ENCODE assay signal across 8 cellular contexts in the genomic region with DNA sequence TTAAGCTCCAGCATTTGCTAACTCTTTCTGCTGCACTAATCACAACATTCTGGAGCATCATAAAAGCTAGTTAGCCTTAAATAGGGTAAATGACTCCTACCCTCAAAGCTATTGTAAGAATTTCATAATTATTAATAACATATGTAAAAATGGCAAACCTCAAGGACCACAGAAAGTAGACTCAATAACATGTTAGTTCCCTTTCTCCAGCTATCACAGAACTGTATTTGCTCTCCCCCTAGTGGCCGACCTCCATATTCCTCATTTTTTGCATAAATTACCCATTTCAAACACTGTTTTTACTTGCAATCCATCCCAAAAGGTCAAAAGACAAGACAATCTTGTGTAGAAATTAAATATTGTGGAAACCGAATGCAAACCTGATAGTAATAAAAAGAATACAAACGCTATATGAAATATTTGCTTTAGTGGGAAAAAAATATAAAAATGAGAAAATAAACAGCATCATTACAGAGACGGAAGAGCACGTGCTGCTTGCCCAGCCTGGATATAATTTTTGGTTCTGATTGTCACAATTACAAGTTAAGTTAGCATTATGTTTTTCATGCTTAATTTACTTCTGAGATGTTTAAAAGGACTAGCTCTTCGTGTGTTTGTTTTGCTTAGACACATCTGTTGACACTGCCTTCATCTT.
DNase-seq lines count a peak whose midpoint lies in the region; ATAC-seq and TF ChIP-seq lines count a peak whose summit lies in the region.

No MANE protein-coding gene starts in this region.

- H3K9me3 Mint-ChIP-seq in stimulated activated effector memory CD8-positive, alpha-beta T cell treated with anti-CD3 and anti-CD28 coated beads, Interleukin-12 subunit alpha, Interleukin-12 subunit beta, amount 100 ng/mL, for 72 hours: peaks cover 7% of the 10 kb centered on the region
- H3K9me3 Mint-ChIP-seq in CD8-positive, alpha-beta memory T cell: peaks cover 0 to 13% (median 2%) of the 10 kb centered on the region in 5 donors

- CTCF ChIA-PET in CD8-positive, alpha-beta memory T cell (lab: Charles Lee): no interaction called here

- in situ Hi-C loops in astrocyte of the cerebellum (cut with HindIII; ENCODE audit: low sequenced_read_pairs): no loop called here

- POLR2A ChIA-PET in CD8-positive, alpha-beta memory T cell (lab: Charles Lee): no interaction called here

- H3K27ac Mint-ChIP-seq in stimulated activated effector memory CD8-positive, alpha-beta T cell treated with anti-CD3 and anti-CD28 coated beads, Interleukin-12 subunit alpha, Interleukin-12 subunit beta, amount 100 ng/mL, for 72 hours: no peak overlapping the region
- H3K27ac Mint-ChIP-seq in CD8-positive, alpha-beta memory T cell: no peak overlapping the region

- no peaks in the 10 kb centered on the region for H3K36me3 ChIP-seq in CD8-positive, alpha-beta memory T cell (ENCODE audit: insufficient read depth, low read length)

- no peak overlapping the region for H3K4me3 Mint-ChIP-seq in stimulated activated effector memory CD8-positive, alpha-beta T cell treated with anti-CD3 and anti-CD28 coated beads, Interleukin-12 subunit alpha, Interleukin-12 subunit beta, amount 100 ng/mL, for 72 hours
- H3K4me3 Mint-ChIP-seq in CD8-positive, alpha-beta memory T cell: no peak overlapping the region

- no peaks in the 10 kb centered on the region for H3K4me1 ChIP-seq in CD8-positive, alpha-beta memory T cell (ENCODE audit: insufficient read depth, low read length)

- peak; percentile 84 for TF ChIP-seq CTCF in astrocyte of the cerebellum (IDR thresholded peaks at IDR 0.05; ENCODE audit: low read depth, low read length, missing control alignments)

- H3K27me3 ChIP-seq in CD8-positive, alpha-beta memory T cell (ENCODE audit: insufficient read depth, low read length, poor library complexity, severe bottlenecking): no peaks in the 10 kb centered on the region

- DNase-seq in DMS53 treated with DMSO at 0.1 percent for 48 hours (lab: John Stamatoyannopoulos, UW; ENCODE audit: unreplicated experiment) (peak; percentile 74), NCI-H2227 treated with DMSO at 0.1 percent for 48 hours (lab: John Stamatoyannopoulos, UW) (peak; percentile 19), astrocyte of the cerebellum (ENCODE audit: low read depth) (peak; percentile 49), kidney tubule cell (ENCODE audit: low spot score) (peak; percentile 41)
- no peak for DNase-seq in stimulated activated effector memory CD8-positive, alpha-beta T cell treated with anti-CD3 and anti-CD28 coated beads, Interleukin-12 subunit alpha, Interleukin-12 subunit beta, amount 100 ng/mL, for 72 hours (ENCODE audit: low spot score in 2 of 2)
- no peak for DNase-seq in CD8-positive, alpha-beta memory T cell

- H3K36me3 Mint-ChIP-seq in stimulated activated effector memory CD8-positive, alpha-beta T cell treated with anti-CD3 and anti-CD28 coated beads, Interleukin-12 subunit alpha, Interleukin-12 subunit beta, amount 100 ng/mL, for 72 hours: no peaks in the 10 kb centered on the region
- no peaks in the 10 kb centered on the region for H3K36me3 Mint-ChIP-seq in CD8-positive, alpha-beta memory T cell

- no peak overlapping the region for H3K4me3 ChIP-seq in astrocyte of the cerebellum (ENCODE audit: low read depth, low read length)
- no peak overlapping the region for H3K4me3 ChIP-seq in CD8-positive, alpha-beta memory T cell (ENCODE audit: low read length)

- no peak overlapping the region for H3K27ac ChIP-seq in CD8-positive, alpha-beta memory T cell (ENCODE audit: low read depth, low read length)

- H3K4me1 Mint-ChIP-seq in stimulated activated effector memory CD8-positive, alpha-beta T cell treated with anti-CD3 and anti-CD28 coated beads, Interleukin-12 subunit alpha, Interleukin-12 subunit beta, amount 100 ng/mL, for 72 hours: no peaks in the 10 kb centered on the region
- no peaks in the 10 kb centered on the region for H3K4me1 Mint-ChIP-seq in CD8-positive, alpha-beta memory T cell

- no peaks in the 10 kb centered on the region for H3K27me3 Mint-ChIP-seq in CD8-positive, alpha-beta memory T cell

- H3K9me3 ChIP-seq in CD8-positive, alpha-beta memory T cell (ENCODE audit: low read length): no peaks in the 10 kb centered on the region

- peak; percentile 76 for ATAC-seq in GM19328 (IDR thresholded peaks at IDR 0.05; ENCODE audit: unreplicated experiment)
- ATAC-seq in HG03135 (IDR thresholded peaks at IDR 0.05; ENCODE audit: unreplicated experiment): peak; percentile 95
- no peak for ATAC-seq in stimulated activated effector memory CD8-positive, alpha-beta T cell treated with anti-CD3 and anti-CD28 coated beads, Interleukin-12 subunit alpha, Interleukin-12 subunit beta, amount 100 ng/mL, for 72 hours

Comparison
In these comparisons a context has a peak if more than half of its experiments do, and no peak if none do; other contexts are left out.
1. DNase-seq: peak in DMS53 treated with DMSO at 0.1 percent for 48 hours (single experiment), NCI-H2227 treated with DMSO at 0.1 percent for 48 hours (single experiment), astrocyte of the cerebellum (single experiment) and kidney tubule cell (single experiment); none in stimulated activated effector memory CD8-positive, alpha-beta T cell treated with anti-CD3 and anti-CD28 coated beads, Interleukin-12 subunit alpha, Interleukin-12 subunit beta, amount 100 ng/mL, for 72 hours (0 of 2) and CD8-positive, alpha-beta memory T cell (0 of 5).